Comparison of ENCODE assay signal across 28 cellular contexts in the genomic region with DNA sequence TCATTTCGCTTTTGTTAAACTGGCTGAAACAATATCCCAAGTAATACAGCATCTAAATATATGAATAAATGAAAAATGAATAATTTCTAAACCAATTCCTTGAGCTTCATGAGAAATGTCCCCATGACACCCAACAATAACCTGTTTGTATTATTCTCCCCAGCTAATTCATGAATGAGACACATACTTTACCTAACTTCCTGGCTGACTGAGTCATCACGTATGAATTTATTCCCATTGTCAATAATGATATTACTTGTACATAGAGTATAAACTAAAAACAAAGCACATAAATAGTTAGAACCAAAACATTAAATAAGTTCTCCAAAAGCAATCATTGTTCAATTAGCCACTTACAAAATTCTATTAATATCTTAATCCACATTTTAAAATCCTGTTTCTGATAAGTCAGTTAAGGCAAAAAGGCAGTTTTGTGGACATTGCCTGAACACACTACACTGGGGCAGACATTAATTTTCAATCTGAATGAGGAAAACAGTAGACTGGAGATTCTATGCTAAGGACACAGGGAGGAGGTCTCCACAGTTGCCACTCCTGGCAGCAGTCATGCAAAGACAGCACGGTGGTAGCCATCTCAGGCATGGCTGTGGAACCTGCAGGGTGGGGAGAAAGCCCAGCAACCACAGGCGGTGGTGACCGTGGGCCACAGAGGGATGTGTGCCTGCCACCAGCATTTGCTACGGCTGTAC. TPM values are rescaled to one million over a fixed set of nuclear protein-coding genes. Genes with fewer than 3 reads are reported as not detected.
DNase-seq lines count a peak whose midpoint lies in the region; ATAC-seq, FAIRE-seq and TF ChIP-seq lines count a peak whose summit lies in the region.
"Had no signal": no experiment of that assay in that cellular context is flagged by ENCODE, and none has a peak within 500 bp of the region (broad histone marks: within the 10 kb centered on the region; RNA-seq: fewer than 3 reads in every experiment).

No MANE protein-coding gene starts in this region.

- FAIRE-seq in HepG2 (lab: Jason Lieb, UNC): no peak
- FAIRE-seq: A204.1 had no signal

- no peaks in the 10 kb centered on the region for H3F3A ChIP-seq in GM23248 (ENCODE audit: insufficient read depth)

- no peak overlapping the region for H3K4me2 ChIP-seq in HepG2 (ENCODE audit: low read depth, low read length)
- no peak overlapping the region for H3K4me2 ChIP-seq in GM23248 (ENCODE audit: unreplicated experiment)

- H3K9me3 ChIP-seq in HepG2 (ENCODE audit: low read length) (no peaks in the 10 kb centered on the region), right lobe of liver (no peaks in the 10 kb centered on the region), GM23248 (ENCODE audit: low read depth) (no peaks in the 10 kb centered on the region)
- H3K9me3 ChIP-seq: colonic mucosa, heart left ventricle, ovary, stomach, tibial nerve had no signal

- no peak for TF ChIP-seq CTCF in HepG2 (CRISPR knock-in tag; IDR thresholded peaks at IDR 0.05)
- TF ChIP-seq CTCF in right lobe of liver (IDR thresholded peaks at IDR 0.05): no peak
- no peak for TF ChIP-seq CTCF in foreskin keratinocyte (conservative IDR thresholded peaks at IDR 0.05)

- H3K79me2 ChIP-seq in HepG2 (ENCODE audit: insufficient read depth, low read length) (no peaks in the 10 kb centered on the region), GM23248 (ENCODE audit: insufficient read depth) (no peaks in the 10 kb centered on the region)

- no peak for TF ChIP-seq EP300 in HepG2 (IDR thresholded peaks at IDR 0.05; ENCODE audit: low read depth in 2 of 2, low read length in 2 of 2)
- TF ChIP-seq EP300 in HepG2 (CRISPR knock-in tag; IDR thresholded peaks at IDR 0.05; ENCODE audit: borderline replicate concordance): no peak

- CTCF ChIA-PET in HepG2 (lab: Yijun Ruan, JAX; ENCODE audit: low intra/inter-chr PET ratio, low total read pairs): no interaction called here

- H3K27me3 ChIP-seq in HepG2 (ENCODE audit: control insufficient read depth in 1 of 2, insufficient read depth in 2 of 2, low read length in 2 of 2): no peaks in the 10 kb centered on the region
- H3K27me3 ChIP-seq in right lobe of liver: no peaks in the 10 kb centered on the region
- H3K27me3 ChIP-seq in foreskin keratinocyte: no peaks in the 10 kb centered on the region
- 0 out of 2 replicates have a peak, but pooled peaks cover under 1% of the 10 kb centered on the region for H3K27me3 ChIP-seq in GM23248 (replicated peaks; ENCODE audit: insufficient read depth)
- H3K27me3 ChIP-seq: colonic mucosa, heart left ventricle, ovary, stomach, tibial nerve had no signal

- no peaks in the 10 kb centered on the region for H3K4me1 ChIP-seq in HepG2 (ENCODE audit: insufficient read depth, low read length)
- no peaks in the 10 kb centered on the region for H3K4me1 ChIP-seq in right lobe of liver
- H3K4me1 ChIP-seq in foreskin keratinocyte: peaks cover 17% of the 10 kb centered on the region
- H3K4me1 ChIP-seq in GM23248 (ENCODE audit: insufficient read depth): no peaks in the 10 kb centered on the region
- H3K4me1 ChIP-seq: colonic mucosa, heart left ventricle, stomach, tibial nerve had no signal

- BruUV-seq in HepG2 (replicated peaks; lab: Mats Ljungman, UMichigan): no TSS peak

- no peaks in the 10 kb centered on the region for H3K9me2 ChIP-seq in GM23248 (ENCODE audit: insufficient read depth)

- POLR2A ChIA-PET in HepG2 (lab: Yijun Ruan, JAX): no interaction called here

- intact Hi-C loops in HepG2 (cut with micrococcal nuclease; ENCODE audit: unreplicated experiment): no loop called here
- intact Hi-C loops in right lobe of liver (cut with DNase I): no loop called here

- H3K27ac ChIP-seq in HepG2 (ENCODE audit: extremely low read length, insufficient read depth, low read length) (no peak overlapping the region), right lobe of liver (no peak overlapping the region), foreskin keratinocyte (no peak overlapping the region), GM23248 (no peak overlapping the region)
- H3K27ac ChIP-seq: colonic mucosa, heart left ventricle, ovary, stomach, tibial nerve had no signal

- H3K4me3 ChIP-seq in HepG2 (replicated peaks in 1 of 3; ENCODE audit: insufficient read depth in 1 of 3, low read depth in 2 of 3, low read length in 3 of 3): no peak overlapping the region
- no peak overlapping the region for H3K4me3 ChIP-seq in right lobe of liver
- no peak overlapping the region for H3K4me3 ChIP-seq in GM23248
- H3K4me3 ChIP-seq: colonic mucosa, heart left ventricle, ovary, stomach, tibial nerve had no signal

- TF ChIP-seq POLR2A in HepG2 (IDR thresholded peaks at IDR 0.05; ENCODE audit: insufficient read depth in 1 of 2, low read depth in 2 of 2, low read length in 2 of 2): no peak
- no peak for TF ChIP-seq POLR2A in right lobe of liver (IDR thresholded peaks at IDR 0.05)

- TF ChIP-seq RAD21 in HepG2 (CRISPR knock-in tag; IDR thresholded peaks at IDR 0.05): no peak

- H3K9ac ChIP-seq in HepG2 (ENCODE audit: insufficient read depth, low read depth, low read length) (no peak overlapping the region), GM23248 (no peak overlapping the region)

- H2AFZ ChIP-seq in HepG2 (ENCODE audit: low read length): no peak overlapping the region
- no peak overlapping the region for H2AFZ ChIP-seq in GM23248

- ATAC-seq in HepG2 (no peak), right lobe of liver (no peak), foreskin keratinocyte (peak; percentile 84)
- ATAC-seq: activated T-cell treated with anti-CD3 and anti-CD28 coated beads, Interleukin-2, amount 50 U/mL, for 4 hours; heart left ventricle; natural killer cell treated with Interleukin-12 subunit alpha and Interleukin-12 subunit beta and Interleukin-15 and Interleukin-18, amount 100 ng/mL, for 72 hours; right cardiac atrium; T-cell had no signal

- WGBS in HepG2 (ENCODE audit: low lambda C conversion rate): 17% methylated on average over 5 of the region's 6 CpGs
- 83% methylated on average over 6 of the region's 6 CpGs for WGBS in right lobe of liver (ENCODE audit: insufficient coverage, low coverage, low lambda C conversion rate, missing lambda C conversion rate)
- 64 to 68% methylated on average over 6 of the region's 6 CpGs for WGBS in GM23248 (ENCODE audit: low coverage in 1 of 2, low lambda C conversion rate in 2 of 2, missing lambda C conversion rate in 2 of 2), 2 experiments

- DNase-seq in HepG2 (ENCODE audit: low spot score) (peak; percentile 1), right lobe of liver (no peak), SK-MEL-5 (ENCODE audit: low read depth, low spot score) (peak; percentile 67), foreskin keratinocyte (peak; percentile 39 to 67), mesenteric fat pad (ENCODE audit: low spot score) (no peak), middle frontal gyrus (ENCODE audit: extremely low spot score, low spot score) (no peak), GM23248 (no peak)
- no peak for DNase-seq in NK-92 treated with Interleukin-12 subunit alpha and Interleukin-12 subunit beta, amount 100 ng/mL, for 24 hours (lab: John Stamatoyannopoulos, UW)
- DNase-seq: activated CD4-positive, alpha-beta T cell treated with anti-CD3 and anti-CD28 coated beads for 1 hour; activated naive CD4-positive, alpha-beta T cell treated with Interleukin-2 at 50 U/mL for 16 hours; activated T-cell treated with anti-CD3 and anti-CD28 coated beads, Interleukin-2, amount 50 U/mL, for 4 hours; endodermal cell; heart left ventricle; NCI-H1436 treated with DMSO at 0.1 percent for 48 hours; NCI-H2171 treated with DMSO at 0.1 percent for 48 hours; NCI-H526; ovary; right cardiac atrium; Right ventricle myocardium superior; stimulated activated CD4-positive, alpha-beta T cell treated with anti-CD3 and anti-CD28 coated beads, Interleukin-15, amount 100 ng/mL, for 24 hours; stomach; T-cell had no signal

- in situ Hi-C loops in HepG2 (cut with HindIII; ENCODE audit: extremely low pct_ligation_motif_present, low pct_unique_long_range_greater_than_20kb) (no loop called here), SK-MEL-5 (cut with HindIII; ENCODE audit: low pct_unique_long_range_greater_than_20kb, low sequenced_read_pairs) (no loop called here), GM23248 (cut with MboI) (no loop called here)

- no peaks in the 10 kb centered on the region for H4K20me1 ChIP-seq in HepG2 (ENCODE audit: insufficient read depth, low read length)
- no peaks in the 10 kb centered on the region for H4K20me1 ChIP-seq in GM23248 (ENCODE audit: insufficient read depth)

- H3K36me3 ChIP-seq in HepG2 (replicated peaks in 1 of 2; ENCODE audit: control insufficient read depth in 1 of 2, insufficient read depth in 2 of 2, low read length in 2 of 2) (no peaks in the 10 kb centered on the region), right lobe of liver (no peaks in the 10 kb centered on the region), GM23248 (ENCODE audit: low read depth) (no peaks in the 10 kb centered on the region)
- H3K36me3 ChIP-seq: colonic mucosa, heart left ventricle, ovary, stomach, tibial nerve had no signal

RNA-seq across cellular contexts. Expression of gene SLC9C2, which starts 48.2 kb away (rescaled TPM):
- total RNA-seq in HepG2 (2016; rRNA removed; fragmentation: Illumina TruSeq; extraction: Trizol): not detected in 2 replicates
- total RNA-seq in HepG2 (2016; cell fraction: cytosol; rRNA removed; fragmentation: Illumina TruSeq; extraction: Trizol; ENCODE audit: low read depth): not detected in 2 replicates
- total RNA-seq in HepG2 (2016; cell fraction: insoluble cytoplasmic fraction; rRNA removed; fragmentation: Illumina TruSeq; extraction: Trizol): not detected in 2 replicates
- not detected in 2 replicates for total RNA-seq in HepG2 (2016; cell fraction: membrane; rRNA removed; fragmentation: Illumina TruSeq; extraction: Trizol)
- total RNA-seq in HepG2 (2016; cell fraction: nucleus; rRNA removed; fragmentation: Illumina TruSeq; extraction: Trizol): not detected in 2 replicates
- 0.03 TPM in 1 of 2 replicates, not detected in the other for polyA plus RNA-seq in HepG2 (2011; rRNA removed)
- polyA plus RNA-seq in HepG2 (2011; cell fraction: cytosol; rRNA removed): not detected in 2 replicates
- polyA plus RNA-seq in HepG2 (2011; cell fraction: nucleus; rRNA removed): not detected in 2 replicates
- polyA plus RNA-seq in HepG2 (2012): not detected in 2 replicates
- polyA plus RNA-seq in HepG2 (2016; cell fraction: cytosol; fragmentation: Illumina TruSeq; extraction: Trizol; ENCODE audit: low read depth): not detected in 2 replicates
- polyA plus RNA-seq in HepG2 (2016; cell fraction: insoluble cytoplasmic fraction; fragmentation: Illumina TruSeq; extraction: Trizol; ENCODE audit: low read depth): not detected in 2 replicates
- polyA plus RNA-seq in HepG2 (2016; cell fraction: membrane; fragmentation: Illumina TruSeq; extraction: Trizol; ENCODE audit: low read depth): not detected in 2 replicates
- polyA plus RNA-seq in HepG2 (2016; cell fraction: nucleus; fragmentation: Illumina TruSeq; extraction: Trizol; ENCODE audit: insufficient read depth, low read depth): not detected in 2 replicates
- polyA minus RNA-seq in HepG2 (2011; rRNA and poly(A)+ RNA removed; ENCODE audit: low replicate concordance): not detected in 2 replicates
- polyA minus RNA-seq in HepG2 (2011; cell fraction: cytosol; rRNA and poly(A)+ RNA removed): not detected in 2 replicates
- not detected in 2 replicates for polyA minus RNA-seq in HepG2 (2011; cell fraction: nucleus; rRNA and poly(A)+ RNA removed)
- not detected for total RNA-seq in right lobe of liver
- not detected in 2 replicates for total RNA-seq in SK-MEL-5 (2014; rRNA removed; shearing (Covaris generic))
- polyA plus RNA-seq in SK-MEL-5 (2015; cell fraction: cytosol; rRNA removed): not detected in 2 replicates
- polyA plus RNA-seq in SK-MEL-5 (2015; cell fraction: nucleus; rRNA removed): 0.06 TPM in 1 of 2 replicates, not detected in the other
- not detected in 2 replicates for total RNA-seq in foreskin keratinocyte
- polyA plus RNA-seq in foreskin keratinocyte: not detected in 2 replicates
- total RNA-seq in mesenteric fat pad: 0.16 TPM
- not detected in 2 replicates for total RNA-seq in GM23248 (2014; rRNA removed; shearing (Covaris generic))
- polyA plus RNA-seq in GM23248 (2016; fragmentation: Nextera tagmentation; extraction: Ambion mirVana): not detected in 2 replicates
- total RNA-seq: activated T-cell treated with anti-CD3 and anti-CD28 coated beads, Interleukin-2, amount 50 U/mL, for 4 hours; colonic mucosa; Daoy; endodermal cell; fibroblast of lung; natural killer cell treated with Interleukin-12 subunit alpha and Interleukin-12 subunit beta and Interleukin-15 and Interleukin-18, amount 100 ng/mL, for 72 hours; Right ventricle myocardium superior; T-cell had no signal
- polyA plus RNA-seq: fibroblast of lung, heart left ventricle, stomach had no signal

Comparison
In these comparisons a context has a peak if more than half of its experiments do, and no peak if none do; other contexts are left out.
1. DNase-seq: peak in HepG2 (single experiment), SK-MEL-5 (single experiment) and foreskin keratinocyte (2 of 2); none in right lobe of liver (0 of 3), NK-92 treated with Interleukin-12 subunit alpha and Interleukin-12 subunit beta, amount 100 ng/mL, for 24 hours (single experiment), mesenteric fat pad (single experiment), middle frontal gyrus (single experiment) and GM23248 (single experiment).